In genomic region chr2:38586926-38587325, GRCh38 we compare ENCODE assay signal across 28 cellular contexts. TPM values are rescaled to one million over a fixed set of nuclear protein-coding genes. Genes with fewer than 3 reads are reported as not detected.
A peak's percentile ranks its signal among the peaks of the same experiment; 100 is the strongest.
DNase-seq lines count a peak whose midpoint lies in the region; ATAC-seq, FAIRE-seq and TF ChIP-seq lines count a peak whose summit lies in the region.
"Had no signal": no experiment of that assay in that cellular context is flagged by ENCODE, and none has a peak within 500 bp of the region (broad histone marks: within the 10 kb centered on the region; RNA-seq: fewer than 3 reads in every experiment).

No MANE protein-coding gene starts in this region.

- in situ Hi-C loops in GM23248 (cut with MboI) (no loop called here), K562 (cut with MboI) (no loop called here)

- no peaks in the 10 kb centered on the region for H3K27me3 ChIP-seq in BLaER1
- no peaks in the 10 kb centered on the region for H3K27me3 ChIP-seq in GM23248 (replicated peaks; ENCODE audit: insufficient read depth)
- H3K27me3 ChIP-seq in K562 (ENCODE audit: control insufficient read depth in 2 of 2, insufficient read depth in 2 of 2, low read length in 2 of 2): no peaks in the 10 kb centered on the region
- no peaks in the 10 kb centered on the region for H3K27me3 ChIP-seq in left lung
- H3K27me3 ChIP-seq: spleen had no signal

- no peaks in the 10 kb centered on the region for H3K9me1 ChIP-seq in K562 (ENCODE audit: control insufficient read depth, insufficient read depth, low read length)

- DNase-seq in GM23248 (peak; percentile 18), K562 (ENCODE audit: extremely low read depth in 1 of 4, low spot score in 3 of 4) (no peak), left lung (no peak), NCI-H345 (lab: John Stamatoyannopoulos, UW) (no peak), caudate nucleus (lab: John Stamatoyannopoulos, UW) (no peak)
- DNase-seq: activated CD4-positive, alpha-beta T cell treated with anti-CD3 and anti-CD28 coated beads for 4 hours; activated naive CD4-positive, alpha-beta T cell treated with anti-CD3 and anti-CD28 coated beads, Interleukin-2, amount 10 ng/mL, durations not matched to agents 7 days and 5 days; amniotic stem cell; KG1; lower lobe of right lung; MM.1S; mucosa of descending colon; NCI-H146; NCI-H2107; NCI-H446 treated with DMSO at 0.1 percent for 48 hours; retina; spleen; T-helper 9 cell; trophoblast cell had no signal

- peaks cover 13% of the 10 kb centered on the region for H3K4me1 ChIP-seq in BLaER1
- H3K4me1 ChIP-seq in GM23248 (ENCODE audit: insufficient read depth): peaks cover 20% of the 10 kb centered on the region
- H3K4me1 ChIP-seq in K562 (replicated peaks in 1 of 2; ENCODE audit: control insufficient read depth in 2 of 2, insufficient read depth in 2 of 2, low read length in 2 of 2): no peaks in the 10 kb centered on the region
- H3K4me1 ChIP-seq in left lung: peaks cover 7 to 42% of the 10 kb centered on the region in 2 donors

- H3K79me2 ChIP-seq in GM23248 (ENCODE audit: insufficient read depth): peaks cover 100% of the 10 kb centered on the region
- peaks cover 72% of the 10 kb centered on the region for H3K79me2 ChIP-seq in K562 (ENCODE audit: control insufficient read depth, insufficient read depth, low read length)

- no peak for TF ChIP-seq POLR2A in K562 (conservative IDR thresholded peaks at IDR 0.05)

- no peaks in the 10 kb centered on the region for H3K9me3 ChIP-seq in BLaER1
- H3K9me3 ChIP-seq in GM23248 (ENCODE audit: low read depth): no peaks in the 10 kb centered on the region
- no peaks in the 10 kb centered on the region for H3K9me3 ChIP-seq in K562 (replicated peaks; ENCODE audit: control insufficient read depth, insufficient read depth, low read depth, low read length)
- H3K9me3 ChIP-seq in left lung: no peaks in the 10 kb centered on the region
- H3K9me3 ChIP-seq: lower lobe of right lung, mucosa of descending colon, spleen had no signal

- H4K20me1 ChIP-seq in BLaER1: no peaks in the 10 kb centered on the region; the same call in 1 of the 2 replicates
- H4K20me1 ChIP-seq in GM23248 (ENCODE audit: insufficient read depth): peaks cover 5% of the 10 kb centered on the region; the same call in 1 of the 2 replicates
- H4K20me1 ChIP-seq in K562 (replicated peaks; ENCODE audit: control insufficient read depth, insufficient read depth, low read length): no peaks in the 10 kb centered on the region

- H3K9me2 ChIP-seq in GM23248 (ENCODE audit: insufficient read depth): no peaks in the 10 kb centered on the region

- H3F3A ChIP-seq in GM23248 (ENCODE audit: insufficient read depth): peaks cover 19% of the 10 kb centered on the region; the same call in 1 of the 2 replicates

- TF ChIP-seq RAD21 in K562 (CRISPR knock-in tag; conservative IDR thresholded peaks at IDR 0.05 in 1 of 2, IDR thresholded peaks at IDR 0.05 in 1 of 2): no peak

- H3K4me3 ChIP-seq in BLaER1 (no peak overlapping the region), GM23248 (no peak overlapping the region), K562 (no peak overlapping the region), left lung (no peak overlapping the region)
- H3K4me3 ChIP-seq: GM12878, lower lobe of right lung, mucosa of descending colon, spleen had no signal

- WGBS in GM23248 (ENCODE audit: low coverage in 1 of 2, low lambda C conversion rate in 2 of 2, missing lambda C conversion rate in 2 of 2), 2 experiments: 66 to 67% methylated on average over 3 of the region's 3 CpGs
- 88% methylated on average over 3 of the region's 3 CpGs for WGBS in K562 (ENCODE audit: insufficient coverage, low coverage, missing lambda C conversion rate)

- TF ChIP-seq EP300 in K562 (IDR thresholded peaks at IDR 0.05; ENCODE audit: low read length): no peak

- H3K9ac ChIP-seq in BLaER1: no peak overlapping the region
- H3K9ac ChIP-seq in GM23248: no peak overlapping the region
- H3K9ac ChIP-seq in K562 (ENCODE audit: insufficient read depth in 1 of 2, low read depth in 2 of 2, low read length in 2 of 2): no peak overlapping the region

- ATAC-seq in K562 (no peak), left lung (peak; percentile 33), HG02623 (IDR thresholded peaks at IDR 0.05; ENCODE audit: unreplicated experiment) (no peak)
- ATAC-seq: GM12878; natural killer cell treated with Interleukin-12 subunit alpha and Interleukin-12 subunit beta and Interleukin-15 and Interleukin-18, amount 100 ng/mL, for 72 hours had no signal

- H2AFZ ChIP-seq in GM23248 (no peak overlapping the region), K562 (ENCODE audit: low read depth, low read length) (no peak overlapping the region)

- H3K27ac ChIP-seq in BLaER1: no peak overlapping the region
- no peak overlapping the region for H3K27ac ChIP-seq in GM23248
- H3K27ac ChIP-seq in K562 (ENCODE audit: extremely low read depth, low read depth, low read length): no peak overlapping the region
- peak overlapping the region in 1 of 2 donors; percentile 49 for H3K27ac ChIP-seq in left lung
- no peak overlapping the region for H3K27ac ChIP-seq in caudate nucleus (ENCODE audit: low read depth, low read length)
- H3K27ac ChIP-seq: C4-2B, lower lobe of right lung, RWPE1, VCaP had no signal

- CTCF ChIA-PET in K562 (lab: Yijun Ruan, JAX; ENCODE audit: low intra/inter-chr PET ratio): no interaction called here

- POLR2A ChIA-PET in K562 (lab: Yijun Ruan, JAX): interaction anchor here (1.0 to 1.3 kb wide), 4 partner anchors 9 to 30 kb away, joined by 3 to 6 read pairs (median 4); no protein-coding TSS in a partner anchor

- BruUV-seq in K562 (replicated peaks; lab: Mats Ljungman, UMichigan): no TSS peak

- 0 out of 2 replicates have a peak overlapping the region, but pooled peaks have one; percentile 11 for H3K4me2 ChIP-seq in BLaER1
- no peak overlapping the region for H3K4me2 ChIP-seq in GM23248 (ENCODE audit: unreplicated experiment)
- no peak overlapping the region for H3K4me2 ChIP-seq in K562 (ENCODE audit: insufficient read depth, low read length)

- TF ChIP-seq CTCF in K562 (IDR thresholded peaks at IDR 0.05 in 2 of 3, conservative IDR thresholded peaks at IDR 0.05 in 1 of 3; ENCODE audit: insufficient read depth in 2 of 3, low read depth in 1 of 3, low read length in 3 of 3) (no peak), left lung (IDR thresholded peaks at IDR 0.05) (no peak)

- no peak for FAIRE-seq in K562 (lab: Jason Lieb, UNC)
- FAIRE-seq: colon, GM12878, keratinocyte had no signal

- peaks cover 10% of the 10 kb centered on the region; the same call in 1 of the 2 replicates for H3K36me3 ChIP-seq in BLaER1
- H3K36me3 ChIP-seq in GM23248 (ENCODE audit: low read depth): peaks cover 3% of the 10 kb centered on the region; the same call in 1 of the 2 replicates
- peaks cover 89% of the 10 kb centered on the region for H3K36me3 ChIP-seq in K562 (ENCODE audit: control insufficient read depth, insufficient read depth, low read length)
- H3K36me3 ChIP-seq in left lung: peaks cover 0 to 25% of the 10 kb centered on the region in 2 donors

- intact Hi-C loops in K562 (cut with micrococcal nuclease) (no loop called here), left lung (cut with DNase I) (no loop called here)

TF ChIP-seq in K562, 482 proteins besides CTCF, POLR2A, EP300 and RAD21:
- TF ChIP-seq ZFX (CRISPR knock-in tag; IDR thresholded peaks at IDR 0.05) (no peak), POLR2AphosphoS5 (IDR thresholded peaks at IDR 0.05; ENCODE audit: control insufficient read depth, insufficient read depth, low read depth, low read length) (0 out of 2 replicates have a peak, but pooled peaks have one; percentile 2)

RNA-seq across cellular contexts. Expression of gene HNRNPLL, which starts 15.8 kb away (rescaled TPM):
- total RNA-seq in GM23248 (2014; rRNA removed; shearing (Covaris generic)): 34.9 and 42.6 TPM in 2 replicates
- polyA plus RNA-seq in GM23248 (2016; fragmentation: Nextera tagmentation; extraction: Ambion mirVana) (31.3 and 32.6 TPM in 2 replicates), K562 (2011; rRNA removed) (99.7 and 135 TPM in 2 replicates), K562 (2014; fragmentation: Illumina TruSeq; extraction: Trizol) (46.8 and 49.3 TPM in 2 replicates), K562 (2014; fragmentation: Nextera tagmentation; extraction: Ambion mirVana) (10 to 100 TPM; 19.8 to 24.7 TPM), K562 (2014; rRNA removed) (45.2 and 55.8 TPM in 2 replicates)
- 95.1 and 247 TPM in 2 replicates for total RNA-seq in K562 (2011; cell fraction: chromatin; rRNA removed; ENCODE audit: low replicate concordance)
- total RNA-seq in K562 (2011; cell fraction: nucleolus; rRNA removed): 40.4 and 52.4 TPM in 2 replicates
- total RNA-seq in K562 (2011; cell fraction: nucleoplasm; rRNA removed): 85.7 and 116 TPM in 2 replicates
- total RNA-seq in K562 (2014; rRNA removed) (67.5 and 73.0 TPM in 2 replicates), K562 (2014; rRNA removed; fragmentation: Illumina TruSeq; extraction: Trizol) (86.9 and 102 TPM in 2 replicates), K562 (2015; rRNA removed; fragmentation: Illumina TruSeq; extraction: Trizol) (57.1 and 57.8 TPM in 2 replicates), K562 (2021) (85.4 and 94.0 TPM in 2 replicates), left lung (10 to 100 TPM; 44.2 to 51.6 TPM)
- polyA plus RNA-seq in K562 (2011; cell fraction: cytosol; rRNA removed): 21.9 and 34.3 TPM in 2 replicates
- polyA plus RNA-seq in K562 (2011; cell fraction: nucleus; rRNA removed): 60.8 and 87.5 TPM in 2 replicates
- 41.1 and 47.5 TPM in 2 replicates for polyA plus RNA-seq in K562 (2012)
- polyA minus RNA-seq in K562 (2011; rRNA and poly(A)+ RNA removed): 160 and 182 TPM in 2 replicates
- 50.5 and 52.8 TPM in 2 replicates for polyA minus RNA-seq in K562 (2011; cell fraction: cytosol; rRNA and poly(A)+ RNA removed)
- polyA minus RNA-seq in K562 (2011; cell fraction: nucleus; rRNA and poly(A)+ RNA removed): 79.6 and 164 TPM in 2 replicates
